ENCODE assay signal across 2 cellular contexts in genomic region chr16:19391185-19391776, GRCh38. TPM values are rescaled to one million over a fixed set of nuclear protein-coding genes. Genes with fewer than 3 reads are reported as not detected.
"Had no signal": no experiment of that assay in that cellular context is flagged by ENCODE, and none has a peak within 500 bp of the region (broad histone marks: within the 10 kb centered on the region; RNA-seq: fewer than 3 reads in every experiment).

No MANE protein-coding gene starts in this region.

RNA-seq across cellular contexts. Expression of gene TMC5, which starts 26.4 kb away (rescaled TPM):
- total RNA-seq: G401, GM12878 had no signal
